ENCODE assay signal across 8 cellular contexts in the genomic region with DNA sequence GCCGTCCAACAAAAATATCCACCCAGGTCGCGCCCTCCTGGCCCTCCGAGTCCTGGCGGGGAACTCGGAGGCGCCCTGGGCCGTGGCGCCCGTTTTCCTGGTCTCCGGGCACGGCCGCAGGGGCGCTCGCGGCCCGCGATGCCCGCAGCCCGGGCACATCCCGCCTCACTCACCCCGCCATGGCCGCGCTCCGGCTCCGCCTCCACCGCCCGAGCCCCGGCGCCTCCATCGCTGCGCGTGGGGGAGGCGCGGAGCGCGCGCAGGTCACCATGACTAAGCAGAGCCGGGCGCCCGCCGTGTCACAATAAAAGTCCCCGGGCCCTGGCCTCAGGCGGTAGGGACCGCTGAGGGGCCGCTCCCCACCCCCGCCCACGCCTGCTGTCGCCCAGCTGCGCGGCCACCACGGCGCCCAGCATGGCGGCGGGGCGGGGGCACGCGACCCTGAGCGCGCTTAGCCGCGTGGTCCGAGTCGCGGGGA. TPM values are rescaled to one million over a fixed set of nuclear protein-coding genes. Genes with fewer than 3 reads are reported as not detected.
DNase-seq lines count a peak whose midpoint lies in the region; ATAC-seq and TF ChIP-seq lines count a peak whose summit lies in the region.

No MANE protein-coding gene starts in this region.

- H3K4me3 ChIP-seq in GM23338 (peak overlapping the region; percentile 90), fibroblast of mammary gland (ENCODE audit: control insufficient read depth, low read depth, low read length) (peak overlapping the region; percentile 84)

- H3K27me3 ChIP-seq in GM23338 (ENCODE audit: insufficient read depth): peaks cover 9% of the 10 kb centered on the region; the same call in 1 of the 2 replicates

- peaks cover 28% of the 10 kb centered on the region for H3K4me1 ChIP-seq in GM23338 (ENCODE audit: insufficient read depth)

- H3K9me2 ChIP-seq in GM23338 (ENCODE audit: insufficient read depth): no peaks in the 10 kb centered on the region

- H3K4me1 Mint-ChIP-seq in GM23338: peaks cover 25% of the 10 kb centered on the region
- H3K4me1 Mint-ChIP-seq in activated T-helper 17 cell treated with anti-CD3 and anti-CD28 coated beads, Interleukin-2, amount 50 U/mL, for 72 hours: peaks cover 10% of the 10 kb centered on the region
- peaks cover 34 to 53% of the 10 kb centered on the region in 2 donors for H3K4me1 Mint-ChIP-seq in natural killer cell
- peaks cover 17 to 42% of the 10 kb centered on the region in 2 donors for H3K4me1 Mint-ChIP-seq in stimulated activated naive B cell treated with anti-CD40 and anti-IgM and Interleukin-4, amounts not matched to agents 10 μg/mL and 1 μg/mL and 100 μg/mL, for 72 hours

- H3K27ac Mint-ChIP-seq in GM23338 (peak overlapping the region; percentile 96), natural killer cell (peak overlapping the region; percentile 84 to 96)
- H3K27ac Mint-ChIP-seq in activated T-helper 17 cell treated with anti-CD3 and anti-CD28 coated beads, Interleukin-2, amount 50 U/mL, for 72 hours: peak overlapping the region; percentile 92
- H3K27ac Mint-ChIP-seq in stimulated activated naive B cell treated with anti-CD40 and anti-IgM and Interleukin-4, amounts not matched to agents 10 μg/mL and 1 μg/mL and 100 μg/mL, for 72 hours: peak overlapping the region; percentile 97

- peaks cover 47% of the 10 kb centered on the region for H3K79me2 ChIP-seq in GM23338 (replicated peaks; ENCODE audit: insufficient read depth)

- intact Hi-C loops in natural killer cell (cut with micrococcal nuclease): loop anchor here (1.0 to 2.0 kb wide), 3 partner anchors 21 to 150 kb away; partner anchors contain the start of gene KRI1

- H2AFZ ChIP-seq in GM23338: peak overlapping the region; percentile 86; the same call in 1 of the 2 replicates

- no peaks in the 10 kb centered on the region; the same call in 1 of the 2 replicates for H4K20me1 ChIP-seq in GM23338 (replicated peaks; ENCODE audit: insufficient read depth)

- ATAC-seq in GM23338 (peak; percentile 73), natural killer cell (peak; percentile 82 to 95 (median 86))
- peak; percentile 93 for ATAC-seq in activated T-helper 17 cell treated with anti-CD3 and anti-CD28 coated beads, Interleukin-2, amount 50 U/mL, for 72 hours (replicated peaks)
- peak; percentile 92 to 94 for ATAC-seq in stimulated activated naive B cell treated with anti-CD40 and anti-IgM and Interleukin-4, amounts not matched to agents 10 μg/mL and 1 μg/mL and 100 μg/mL, for 72 hours (replicated peaks)

- H3K27me3 Mint-ChIP-seq in GM23338 (ENCODE audit: insufficient read depth, low read depth, poor library complexity) (peaks cover 25% of the 10 kb centered on the region), natural killer cell (ENCODE audit: low read depth in 2 of 2) (no peaks in the 10 kb centered on the region)
- no peaks in the 10 kb centered on the region for H3K27me3 Mint-ChIP-seq in activated T-helper 17 cell treated with anti-CD3 and anti-CD28 coated beads, Interleukin-2, amount 50 U/mL, for 72 hours
- H3K27me3 Mint-ChIP-seq in stimulated activated naive B cell treated with anti-CD40 and anti-IgM and Interleukin-4, amounts not matched to agents 10 μg/mL and 1 μg/mL and 100 μg/mL, for 72 hours: no peaks in the 10 kb centered on the region

- H3K4me3 Mint-ChIP-seq in GM23338 (peak overlapping the region; percentile 79), natural killer cell (peak overlapping the region; percentile 88)
- peak overlapping the region; percentile 85 for H3K4me3 Mint-ChIP-seq in activated T-helper 17 cell treated with anti-CD3 and anti-CD28 coated beads, Interleukin-2, amount 50 U/mL, for 72 hours
- H3K4me3 Mint-ChIP-seq in stimulated activated naive B cell treated with anti-CD40 and anti-IgM and Interleukin-4, amounts not matched to agents 10 μg/mL and 1 μg/mL and 100 μg/mL, for 72 hours: peak overlapping the region; percentile 86 to 89

- TF ChIP-seq CTCF in GM23338 (conservative IDR thresholded peaks at IDR 0.05; ENCODE audit: low read depth in 2 of 2): no peak
- TF ChIP-seq CTCF in fibroblast of mammary gland (conservative IDR thresholded peaks at IDR 0.05; ENCODE audit: control insufficient read depth, insufficient read depth, low read depth, low read length): no peak
- peak; percentile 30 for TF ChIP-seq CTCF in natural killer cell (IDR thresholded peaks at IDR 0.05)

- H3K27ac ChIP-seq in GM23338 (ENCODE audit: low read depth): peak overlapping the region; percentile 96

- H3K4me2 ChIP-seq in GM23338: peak overlapping the region; percentile 92

- H3K36me3 Mint-ChIP-seq in GM23338 (ENCODE audit: low read depth) (peaks cover 33% of the 10 kb centered on the region), natural killer cell (no peaks in the 10 kb centered on the region)
- peaks cover 41% of the 10 kb centered on the region for H3K36me3 Mint-ChIP-seq in activated T-helper 17 cell treated with anti-CD3 and anti-CD28 coated beads, Interleukin-2, amount 50 U/mL, for 72 hours (ENCODE audit: low read depth)
- peaks cover 21 to 26% of the 10 kb centered on the region in 2 donors for H3K36me3 Mint-ChIP-seq in stimulated activated naive B cell treated with anti-CD40 and anti-IgM and Interleukin-4, amounts not matched to agents 10 μg/mL and 1 μg/mL and 100 μg/mL, for 72 hours

- H3K9me3 Mint-ChIP-seq in GM23338 (peaks cover 4% of the 10 kb centered on the region; the same call in 1 of the 3 replicates), natural killer cell (no peaks in the 10 kb centered on the region)
- no peaks in the 10 kb centered on the region for H3K9me3 Mint-ChIP-seq in activated T-helper 17 cell treated with anti-CD3 and anti-CD28 coated beads, Interleukin-2, amount 50 U/mL, for 72 hours
- no peaks in the 10 kb centered on the region for H3K9me3 Mint-ChIP-seq in stimulated activated naive B cell treated with anti-CD40 and anti-IgM and Interleukin-4, amounts not matched to agents 10 μg/mL and 1 μg/mL and 100 μg/mL, for 72 hours

- peak; percentile 91 for DNase-seq in EH (ENCODE audit: low read depth)
- peak; percentile 91 for DNase-seq in GM23338 (ENCODE audit: low spot score)
- peak; percentile 87 for DNase-seq in LHCN-M2 (ENCODE audit: low read depth)
- DNase-seq in RPMI8226: peak; percentile 98
- peak; percentile 83 for DNase-seq in fibroblast of mammary gland (ENCODE audit: low read depth)
- DNase-seq in natural killer cell: peak; percentile 91
- DNase-seq in stimulated activated naive B cell treated with anti-CD40 and anti-IgM and Interleukin-4, amounts not matched to agents 10 μg/mL and 1 μg/mL and 100 μg/mL, for 72 hours: peak; percentile 94

- peaks cover 18% of the 10 kb centered on the region; the same call in 1 of the 2 replicates for H3K36me3 ChIP-seq in GM23338 (ENCODE audit: insufficient read depth)

- H3F3A ChIP-seq in GM23338 (replicated peaks; ENCODE audit: low read depth): peaks cover 21% of the 10 kb centered on the region

TF ChIP-seq in GM23338, 12 proteins besides CTCF, POLR2A, EP300 and RAD21 (continues in another document):
- TF ChIP-seq REST (IDR thresholded peaks at IDR 0.05; ENCODE audit: unreplicated experiment) (no peak), STAT1 (IDR thresholded peaks at IDR 0.05; ENCODE audit: unreplicated experiment) (no peak), EZH2phosphoT487 (IDR thresholded peaks at IDR 0.05; ENCODE audit: unreplicated experiment) (no peak), ZNF114 (CRISPR knock-in tag; IDR thresholded peaks at IDR 0.05) (no peak), NANOG (IDR thresholded peaks at IDR 0.05; ENCODE audit: borderline replicate concordance) (no peak), JUNB (IDR thresholded peaks at IDR 0.05; ENCODE audit: unreplicated experiment) (no peak)

RNA-seq across cellular contexts. Expression of gene KEAP1, which starts 0.6 kb away (rescaled TPM):
- total RNA-seq in GM23338 (2014; rRNA removed; shearing (Covaris generic)): 71.5 and 77.5 TPM in 2 replicates
- polyA plus RNA-seq in GM23338 (2016; fragmentation: Nextera tagmentation; extraction: Ambion mirVana): 46.5 and 57.8 TPM in 2 replicates
- total RNA-seq in LHCN-M2 (2014; rRNA removed) (84.3 and 84.6 TPM in 2 replicates), natural killer cell (10 to 100 TPM; 28.1 to 39.4 (median 34.6) TPM)
- polyA plus RNA-seq in LHCN-M2 (2012): 70.4 TPM
- 10 to 100 TPM; 71.5 to 99.6 TPM for total RNA-seq in activated T-helper 17 cell treated with anti-CD3 and anti-CD28 coated beads, Interleukin-2, amount 50 U/mL, for 72 hours

RNA-seq across cellular contexts. Expression of gene S1PR5, which starts 14.7 kb away (rescaled TPM):
- total RNA-seq in GM23338 (2014; rRNA removed; shearing (Covaris generic)): 3.1 and 8.0 TPM in 2 replicates
- 4.6 and 4.8 TPM in 2 replicates for polyA plus RNA-seq in GM23338 (2016; fragmentation: Nextera tagmentation; extraction: Ambion mirVana)
- not detected in 2 replicates for total RNA-seq in LHCN-M2 (2014; rRNA removed)
- not detected for polyA plus RNA-seq in LHCN-M2 (2012)
- under 1 TPM in 1 of 2 donors, not detected in 1; 0.11 TPM for total RNA-seq in activated T-helper 17 cell treated with anti-CD3 and anti-CD28 coated beads, Interleukin-2, amount 50 U/mL, for 72 hours
- total RNA-seq in natural killer cell: 100 to 1,000 TPM; 307 to 433 (median 368) TPM

RNA-seq across cellular contexts. Expression of gene ATG4D, which starts 41.1 kb away (rescaled TPM):
- total RNA-seq in GM23338 (2014; rRNA removed; shearing (Covaris generic)): 53.2 and 55.5 TPM in 2 replicates
- 15.1 and 19.1 TPM in 2 replicates for polyA plus RNA-seq in GM23338 (2016; fragmentation: Nextera tagmentation; extraction: Ambion mirVana)
- total RNA-seq in LHCN-M2 (2014; rRNA removed): 35.0 and 38.0 TPM in 2 replicates
- 30.1 TPM for polyA plus RNA-seq in LHCN-M2 (2012)
- total RNA-seq in activated T-helper 17 cell treated with anti-CD3 and anti-CD28 coated beads, Interleukin-2, amount 50 U/mL, for 72 hours: 10 to 100 TPM; 27.4 to 37.8 TPM
- total RNA-seq in natural killer cell: 100 to 1,000 TPM; 128 to 155 (median 138) TPM

Comparison
In these comparisons a context has a peak if more than half of its experiments do, and no peak if none do; other contexts are left out.
1. Peak in every context shown above with its lines: DNase-seq, ATAC-seq, H3K4me3 ChIP-seq and H3K27ac ChIP-seq.
2. RNA of gene S1PR5, which starts 14.7 kb away (total RNA-seq): 307 to 433 TPM in natural killer cell; 3.1 to 8.0 TPM in GM23338, 0.11 TPM in activated T-helper 17 cell treated with anti-CD3 and anti-CD28 coated beads, Interleukin-2, amount 50 U/mL, for 72 hours and not detected in LHCN-M2; every median in the first group is over 10 times any median in the second.